8 cellular contexts compared by ENCODE assay signal in the genomic region with DNA sequence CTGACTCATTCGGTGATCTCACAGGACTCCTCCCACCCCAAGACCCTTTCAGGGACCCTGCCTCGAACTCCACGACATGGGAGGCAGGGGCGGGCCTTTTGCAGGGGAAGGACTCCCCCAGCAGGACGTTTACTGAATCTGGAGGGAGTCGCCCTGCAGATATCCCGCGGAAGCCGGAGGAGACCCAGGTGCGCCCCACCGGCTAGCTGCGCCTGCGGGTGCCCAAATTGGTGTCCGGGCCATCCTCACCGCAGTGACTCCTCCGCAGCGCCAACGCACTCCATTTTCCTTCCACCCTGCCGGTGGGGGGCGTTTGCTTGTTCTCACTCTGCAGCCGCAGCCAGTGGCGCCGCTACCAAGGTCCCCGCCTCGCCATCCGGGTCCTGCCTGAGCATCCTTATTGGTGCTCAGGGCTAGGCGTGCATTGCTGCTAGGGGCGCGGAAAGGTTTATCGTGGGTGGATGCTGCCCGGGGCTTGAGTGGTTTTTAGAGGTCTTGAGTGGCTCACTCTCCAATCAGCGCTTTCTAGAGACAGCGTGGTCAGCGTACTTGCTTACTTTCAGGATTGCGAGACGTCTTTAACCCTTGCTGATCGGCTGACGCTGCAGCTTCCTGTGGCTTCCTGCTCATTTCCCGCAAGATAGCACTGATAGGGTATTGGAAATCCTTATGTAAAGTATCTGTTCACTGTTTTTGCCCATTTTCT.
DNase-seq lines count a peak whose midpoint lies in the region; ATAC-seq and TF ChIP-seq lines count a peak whose summit lies in the region.

No MANE protein-coding gene starts in this region.

- H3K27me3 ChIP-seq in esophagus (ENCODE audit: control insufficient read depth in 1 of 2, insufficient read depth in 2 of 2, low read length in 2 of 2) = peaks cover 0 to 6% of the 10 kb centered on the region in 2 donors
- H3K27me3 ChIP-seq in muscle layer of duodenum (ENCODE audit: low read depth, low read length) = no peaks in the 10 kb centered on the region

- H3K4me1 ChIP-seq in esophagus (ENCODE audit: control insufficient read depth in 2 of 2, insufficient read depth in 2 of 2, low read length in 1 of 2) (peaks cover 0 to 3% of the 10 kb centered on the region in 2 donors), muscle layer of duodenum (ENCODE audit: control insufficient read depth in 1 of 2, insufficient read depth in 2 of 2, low read length in 2 of 2) (peaks cover 0 to 12% of the 10 kb centered on the region in 2 donors)

- 1% methylated on average over 39 of the region's 39 CpGs for WGBS in esophagus, 2 donors

- in situ Hi-C loops in GM18951 (cut with MboI; ENCODE audit: low sequenced_read_pairs, unreplicated experiment) = no loop called here

- peak overlapping the region; percentile 19 to 30 for H3K4me3 ChIP-seq in esophagus (ENCODE audit: low read depth in 1 of 2, low read length in 2 of 2)
- peak overlapping the region; percentile 38 to 72 for H3K4me3 ChIP-seq in muscle layer of duodenum (ENCODE audit: low read depth in 1 of 2, low read length in 2 of 2)

- TF ChIP-seq POLR2A in GM18951 (IDR thresholded peaks at IDR 0.05; ENCODE audit: extremely low read depth, insufficient read depth, insufficient read length) = peak; percentile 36

- DNase-seq in AG09319 (ENCODE audit: extremely low read depth, low read depth) = peak; percentile 56
- peak; percentile 97 for DNase-seq in NCI-H82 (lab: John Stamatoyannopoulos, UW)
- DNase-seq in activated T-cell treated with anti-CD3 and anti-CD28 coated beads, Interleukin-2, amount 50 U/mL, for 1 hour = peak; percentile 76
- peak; percentile 35 to 37 for DNase-seq in stimulated activated CD8-positive, alpha-beta memory T cell treated with anti-CD3 and anti-CD28 coated beads, Interleukin-7, amount 100 ng/mL, for 1 hour (ENCODE audit: low read depth in 2 of 2)

- H3K27ac ChIP-seq in esophagus (ENCODE audit: low read depth in 2 of 2, low read length in 1 of 2) = no peak overlapping the region
- H3K27ac ChIP-seq in muscle layer of duodenum (ENCODE audit: low read length) = no peak overlapping the region

- TF ChIP-seq CTCF in AG09319 (IDR thresholded peaks at IDR 0.05; ENCODE audit: low read depth, low read length) = peak; percentile 48

- ATAC-seq in HG03159 (IDR thresholded peaks at IDR 0.05; ENCODE audit: unreplicated experiment) = peak; percentile 92

- H3K9me3 ChIP-seq in esophagus (ENCODE audit: control insufficient read depth in 2 of 2, insufficient read depth in 1 of 2, low read depth in 1 of 2, low read length in 1 of 2) (peaks cover 0 to 3% of the 10 kb centered on the region in 2 donors), muscle layer of duodenum (ENCODE audit: control insufficient read depth in 1 of 2, low read length in 2 of 2) (no peaks in the 10 kb centered on the region)

- H3K36me3 ChIP-seq in esophagus (ENCODE audit: control insufficient read depth in 2 of 2, insufficient read depth in 2 of 2, low read length in 1 of 2) (no peaks in the 10 kb centered on the region), muscle layer of duodenum (ENCODE audit: control insufficient read depth in 1 of 2, insufficient read depth in 2 of 2, low read length in 2 of 2) (no peaks in the 10 kb centered on the region)

Comparison
In these comparisons a context has a peak if more than half of its experiments do, and no peak if none do; other contexts are left out.
1. DNase-seq: peak in every context shown above with its lines; median percentile 97 in NCI-H82; 76 in activated T-cell treated with anti-CD3 and anti-CD28 coated beads, Interleukin-2, amount 50 U/mL, for 1 hour; 56 in AG09319; 36 in stimulated activated CD8-positive, alpha-beta memory T cell treated with anti-CD3 and anti-CD28 coated beads, Interleukin-7, amount 100 ng/mL, for 1 hour.